1 cellular context compared by ENCODE assay signal in the genomic region with DNA sequence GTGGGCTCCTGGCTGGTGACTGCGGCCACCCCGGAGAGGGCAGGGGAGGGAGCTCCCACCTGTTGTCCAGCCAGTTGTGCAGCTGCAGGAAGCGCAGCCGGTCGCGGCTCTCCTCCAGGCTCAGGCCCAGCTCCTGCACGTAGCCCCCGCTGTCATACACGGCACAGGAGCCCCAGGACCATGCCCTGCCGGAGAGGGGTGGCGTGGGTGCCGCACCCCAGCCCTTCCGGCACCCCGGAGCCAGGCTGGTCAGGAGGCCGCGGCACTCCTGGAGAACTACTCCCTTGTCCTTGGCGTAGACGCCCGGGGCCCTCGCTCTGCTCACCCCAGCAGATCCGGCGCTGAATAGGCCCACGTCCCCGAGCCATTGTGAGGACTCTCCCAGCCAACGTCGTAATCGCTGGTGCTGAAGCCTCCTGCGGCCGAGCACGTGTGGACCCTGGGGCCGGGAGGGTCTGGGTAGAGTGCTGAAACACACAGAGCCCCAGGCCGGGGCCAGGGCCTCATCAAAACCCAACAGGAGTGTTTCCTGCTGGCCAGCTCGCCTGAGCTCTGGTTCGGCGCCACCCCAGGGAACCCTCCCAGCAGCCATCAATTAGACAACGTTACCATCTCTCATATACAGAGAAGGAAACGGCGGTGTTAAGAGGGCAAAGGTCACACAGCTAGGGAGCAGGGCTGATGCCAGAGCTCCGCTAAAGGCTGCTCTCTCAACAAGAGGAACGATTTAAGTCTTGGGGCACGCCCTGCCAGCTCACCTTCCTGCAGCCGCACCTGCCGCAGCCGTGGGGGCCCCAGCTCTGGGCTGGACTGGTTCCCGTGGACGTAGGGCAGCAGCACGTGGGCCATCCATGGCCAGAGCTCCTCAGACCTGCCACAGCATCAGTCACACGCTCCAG.
TF ChIP-seq lines count a peak whose summit lies in the region.

No MANE protein-coding gene starts in this region.

TF ChIP-seq in HCT116, 20 proteins besides CTCF, POLR2A, EP300 and RAD21:
- TF ChIP-seq, protein P1, sequence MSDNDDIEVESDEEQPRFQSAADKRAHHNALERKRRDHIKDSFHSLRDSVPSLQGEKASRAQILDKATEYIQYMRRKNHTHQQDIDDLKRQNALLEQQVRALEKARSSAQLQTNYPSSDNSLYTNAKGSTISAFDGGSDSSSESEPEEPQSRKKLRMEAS (IDR thresholded peaks at IDR 0.05): peak; percentile 25; the same call in 1 of the 2 replicates
- TF ChIP-seq POLR2AphosphoS5 (IDR thresholded peaks at IDR 0.05; ENCODE audit: low read depth, low read length): peak; percentile 21; the same call in 1 of the 2 replicates
- no peak for TF ChIP-seq EGR1 (IDR thresholded peaks at IDR 0.05; ENCODE audit: low read depth)
- TF ChIP-seq, protein P2, sequence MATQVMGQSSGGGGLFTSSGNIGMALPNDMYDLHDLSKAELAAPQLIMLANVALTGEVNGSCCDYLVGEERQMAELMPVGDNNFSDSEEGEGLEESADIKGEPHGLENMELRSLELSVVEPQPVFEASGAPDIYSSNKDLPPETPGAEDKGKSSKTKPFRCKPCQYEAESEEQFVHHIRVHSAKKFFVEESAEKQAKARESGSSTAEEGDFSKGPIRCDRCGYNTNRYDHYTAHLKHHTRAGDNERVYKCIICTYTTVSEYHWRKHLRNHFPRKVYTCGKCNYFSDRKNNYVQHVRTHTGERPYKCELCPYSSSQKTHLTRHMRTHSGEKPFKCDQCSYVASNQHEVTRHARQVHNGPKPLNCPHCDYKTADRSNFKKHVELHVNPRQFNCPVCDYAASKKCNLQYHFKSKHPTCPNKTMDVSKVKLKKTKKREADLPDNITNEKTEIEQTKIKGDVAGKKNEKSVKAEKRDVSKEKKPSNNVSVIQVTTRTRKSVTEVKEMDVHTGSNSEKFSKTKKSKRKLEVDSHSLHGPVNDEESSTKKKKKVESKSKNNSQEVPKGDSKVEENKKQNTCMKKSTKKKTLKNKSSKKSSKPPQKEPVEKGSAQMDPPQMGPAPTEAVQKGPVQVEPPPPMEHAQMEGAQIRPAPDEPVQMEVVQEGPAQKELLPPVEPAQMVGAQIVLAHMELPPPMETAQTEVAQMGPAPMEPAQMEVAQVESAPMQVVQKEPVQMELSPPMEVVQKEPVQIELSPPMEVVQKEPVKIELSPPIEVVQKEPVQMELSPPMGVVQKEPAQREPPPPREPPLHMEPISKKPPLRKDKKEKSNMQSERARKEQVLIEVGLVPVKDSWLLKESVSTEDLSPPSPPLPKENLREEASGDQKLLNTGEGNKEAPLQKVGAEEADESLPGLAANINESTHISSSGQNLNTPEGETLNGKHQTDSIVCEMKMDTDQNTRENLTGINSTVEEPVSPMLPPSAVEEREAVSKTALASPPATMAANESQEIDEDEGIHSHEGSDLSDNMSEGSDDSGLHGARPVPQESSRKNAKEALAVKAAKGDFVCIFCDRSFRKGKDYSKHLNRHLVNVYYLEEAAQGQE (IDR thresholded peaks at IDR 0.05; ENCODE audit: low read depth): no peak
- TF ChIP-seq EZH2 (IDR thresholded peaks at IDR 0.05): no peak
